8 cellular contexts compared by ENCODE assay signal in the genomic region with DNA sequence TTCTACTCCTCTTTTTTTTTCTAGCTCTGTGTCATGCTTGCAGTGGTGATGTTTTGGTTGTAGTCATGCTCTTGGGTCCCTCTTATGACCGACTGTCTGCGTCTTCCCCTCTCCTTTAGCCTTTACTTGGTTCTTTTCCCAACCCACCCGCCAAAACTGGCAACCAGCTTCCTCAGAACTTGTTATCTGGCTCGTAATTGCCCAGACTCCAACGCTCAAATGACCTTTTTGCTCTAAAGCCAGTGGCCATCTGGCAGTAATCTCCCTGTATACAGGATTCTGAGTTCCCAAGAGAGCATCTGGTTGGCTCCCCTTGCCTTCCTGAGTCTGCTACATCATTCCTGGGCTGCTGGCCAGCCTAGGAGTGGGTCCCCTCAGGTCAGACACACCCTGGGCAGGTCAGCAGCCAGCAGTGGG.
DNase-seq lines count a peak whose midpoint lies in the region; ATAC-seq and TF ChIP-seq lines count a peak whose summit lies in the region.
"Had no signal": no experiment of that assay in that cellular context is flagged by ENCODE, and none has a peak within 500 bp of the region (broad histone marks: within the 10 kb centered on the region; RNA-seq: fewer than 3 reads in every experiment).

No MANE protein-coding gene starts in this region.

- POLR2A ChIA-PET in WTC11 (lab: Charles Lee): no interaction called here

- no peak overlapping the region for H3K27ac Mint-ChIP-seq in T-helper 2 cell treated with Interferon-gamma antibody and Interleukin-4, amounts not matched to agents 5 μg/mL and 100 μg/mL, for 36 hours
- no peak overlapping the region for H3K27ac Mint-ChIP-seq in WTC11

- no peaks in the 10 kb centered on the region for H3K4me1 Mint-ChIP-seq in T-helper 2 cell treated with Interferon-gamma antibody and Interleukin-4, amounts not matched to agents 5 μg/mL and 100 μg/mL, for 36 hours (ENCODE audit: low read depth)
- peaks cover 15% of the 10 kb centered on the region for H3K4me1 Mint-ChIP-seq in WTC11

- H3K9me3 ChIP-seq in adipocyte (ENCODE audit: control insufficient read depth, low read length) (no peaks in the 10 kb centered on the region), right cardiac atrium (ENCODE audit: control insufficient read depth, low read length) (no peaks in the 10 kb centered on the region), suprapubic skin (no peaks in the 10 kb centered on the region)

- H3K36me3 ChIP-seq in adipocyte (ENCODE audit: control insufficient read depth, insufficient read depth, low read length, severe bottlenecking) (no peaks in the 10 kb centered on the region), suprapubic skin (peaks cover 8% of the 10 kb centered on the region)

- no peak for DNase-seq in HL-60 (ENCODE audit: low read depth in 1 of 2, low spot score in 1 of 2)
- peak; percentile 11 for DNase-seq in adipocyte (ENCODE audit: low read depth)
- DNase-seq in right cardiac atrium: peak; percentile 77 to 89 (median 86)
- peak in 1 of 2 donors; percentile 67 for DNase-seq in suprapubic skin (ENCODE audit: low spot score in 2 of 2)
- no peak for DNase-seq in T-helper 2 cell treated with Interferon-gamma antibody and Interleukin-4, amounts not matched to agents 5 μg/mL and 100 μg/mL, for 36 hours (ENCODE audit: low spot score)
- no peak for DNase-seq in WTC11 (ENCODE audit: low spot score)
- DNase-seq: NCI-H1092 had no signal

- H3K27me3 ChIP-seq in HL-60 (ENCODE audit: insufficient read depth, poor library complexity, severe bottlenecking) (no peaks in the 10 kb centered on the region), adipocyte (replicated peaks; ENCODE audit: control insufficient read depth, insufficient read depth, low read length) (no peaks in the 10 kb centered on the region), right cardiac atrium (ENCODE audit: control insufficient read depth, insufficient read depth) (no peaks in the 10 kb centered on the region), suprapubic skin (no peaks in the 10 kb centered on the region)

- CTCF ChIA-PET in WTC11 (lab: Charles Lee): interaction anchor here (0.7 to 1.1 kb wide), 2 partner anchors 11 to 12 kb away, joined by 3 read pairs; no protein-coding TSS in a partner anchor

- H3K36me3 Mint-ChIP-seq in T-helper 2 cell treated with Interferon-gamma antibody and Interleukin-4, amounts not matched to agents 5 μg/mL and 100 μg/mL, for 36 hours (ENCODE audit: low read depth): peaks cover 5% of the 10 kb centered on the region
- H3K36me3 Mint-ChIP-seq in WTC11: peaks cover 9% of the 10 kb centered on the region

- peak; percentile 74 to 80 for ATAC-seq in right cardiac atrium
- no peak for ATAC-seq in HG03045 (IDR thresholded peaks at IDR 0.05; ENCODE audit: unreplicated experiment)
- no peak for ATAC-seq in WTC11

- TF ChIP-seq EP300 in suprapubic skin (IDR thresholded peaks at IDR 0.05): no peak

- H3K9ac ChIP-seq in adipocyte (ENCODE audit: low read length): no peak overlapping the region

- H3K9me3 Mint-ChIP-seq in T-helper 2 cell treated with Interferon-gamma antibody and Interleukin-4, amounts not matched to agents 5 μg/mL and 100 μg/mL, for 36 hours: no peaks in the 10 kb centered on the region
- H3K9me3 Mint-ChIP-seq in WTC11: no peaks in the 10 kb centered on the region

- H3K27me3 Mint-ChIP-seq in T-helper 2 cell treated with Interferon-gamma antibody and Interleukin-4, amounts not matched to agents 5 μg/mL and 100 μg/mL, for 36 hours (ENCODE audit: low read depth): peaks cover 6% of the 10 kb centered on the region
- no peaks in the 10 kb centered on the region for H3K27me3 Mint-ChIP-seq in WTC11 (ENCODE audit: low read depth)

- H3K4me1 ChIP-seq in adipocyte (ENCODE audit: control insufficient read depth, insufficient read depth, low read length) (peaks cover 41% of the 10 kb centered on the region), right cardiac atrium (ENCODE audit: control insufficient read depth, insufficient read depth, low read length) (peaks cover 12% of the 10 kb centered on the region), suprapubic skin (peaks cover 41% of the 10 kb centered on the region)

- TF ChIP-seq POLR2A in suprapubic skin (IDR thresholded peaks at IDR 0.05): no peak

- H3K27ac ChIP-seq in HL-60 (replicated peaks): peak overlapping the region; percentile 81
- peak overlapping the region; percentile 83 for H3K27ac ChIP-seq in right cardiac atrium (ENCODE audit: low read length)
- H3K27ac ChIP-seq in suprapubic skin: peak overlapping the region; percentile 65

- H3K4me3 Mint-ChIP-seq in T-helper 2 cell treated with Interferon-gamma antibody and Interleukin-4, amounts not matched to agents 5 μg/mL and 100 μg/mL, for 36 hours: no peak overlapping the region
- H3K4me3 Mint-ChIP-seq in WTC11: no peak overlapping the region

- WGBS in right cardiac atrium: 21% methylated on average over 5 of the region's 5 CpGs
- WGBS in suprapubic skin: 49% methylated on average over 5 of the region's 5 CpGs

- TF ChIP-seq CTCF in HL-60 (IDR thresholded peaks at IDR 0.05; ENCODE audit: insufficient read depth, low read length): no peak
- no peak for TF ChIP-seq CTCF in suprapubic skin (IDR thresholded peaks at IDR 0.05)
- no peak for TF ChIP-seq CTCF in WTC11 (IDR thresholded peaks at IDR 0.05)

- intact Hi-C loops in right cardiac atrium (cut with DNase I): loop anchor here in 2 of 4 donors (5.0 to 10.0 kb wide), 3 partner anchors 146 to 284 kb away; partner anchors contain the start of gene MGAT5 (in 1 of the 2)

- H3K4me3 ChIP-seq in HL-60 (replicated peaks; ENCODE audit: insufficient read depth, low read length) (no peak overlapping the region), adipocyte (ENCODE audit: low read length) (no peak overlapping the region), right cardiac atrium (ENCODE audit: low read length) (no peak overlapping the region), suprapubic skin (no peak overlapping the region)

TF ChIP-seq in WTC11, 78 proteins besides CTCF, POLR2A, EP300 and RAD21 (continues in another document):
- TF ChIP-seq NR3C1 (CRISPR knock-in tag; conservative IDR thresholded peaks at IDR 0.05; ENCODE audit: low read depth) (no peak), SOX15 (CRISPR knock-in tag; IDR thresholded peaks at IDR 0.05) (no peak), ZNF121 (CRISPR knock-in tag; IDR thresholded peaks at IDR 0.05) (no peak), FOXJ3 (CRISPR knock-in tag; IDR thresholded peaks at IDR 0.05; ENCODE audit: borderline replicate concordance) (no peak), STAT6 (CRISPR knock-in tag; conservative IDR thresholded peaks at IDR 0.05; ENCODE audit: low read depth) (no peak), AFF4 (CRISPR knock-in tag; IDR thresholded peaks at IDR 0.05; ENCODE audit: borderline replicate concordance) (no peak), FOXK1 (CRISPR knock-in tag; IDR thresholded peaks at IDR 0.05) (no peak)
- TF ChIP-seq, protein P1, sequence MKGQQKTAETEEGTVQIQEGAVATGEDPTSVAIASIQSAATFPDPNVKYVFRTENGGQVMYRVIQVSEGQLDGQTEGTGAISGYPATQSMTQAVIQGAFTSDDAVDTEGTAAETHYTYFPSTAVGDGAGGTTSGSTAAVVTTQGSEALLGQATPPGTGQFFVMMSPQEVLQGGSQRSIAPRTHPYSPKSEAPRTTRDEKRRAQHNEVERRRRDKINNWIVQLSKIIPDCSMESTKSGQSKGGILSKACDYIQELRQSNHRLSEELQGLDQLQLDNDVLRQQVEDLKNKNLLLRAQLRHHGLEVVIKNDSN (CRISPR knock-in tag; IDR thresholded peaks at IDR 0.05): no peak

Comparison
In these comparisons a context has a peak if more than half of its experiments do, and no peak if none do; other contexts are left out.
1. DNase-seq: peak in adipocyte (single experiment) and right cardiac atrium (3 of 3); none in HL-60 (0 of 2), T-helper 2 cell treated with Interferon-gamma antibody and Interleukin-4, amounts not matched to agents 5 μg/mL and 100 μg/mL, for 36 hours (single experiment) and WTC11 (single experiment).
2. ATAC-seq: peak in right cardiac atrium (2 of 2); none in HG03045 (single experiment) and WTC11 (single experiment).
3. Peak in every context shown above with its lines, with median percentiles within 50 percentile points of each other: H3K27ac ChIP-seq.